21 cellular contexts compared by ENCODE assay signal in genomic region chr2:109429711-109430265, GRCh38.
"Had no signal": no experiment of that assay in that cellular context is flagged by ENCODE, and none has a peak within 500 bp of the region (broad histone marks: within the 10 kb centered on the region; RNA-seq: fewer than 3 reads in every experiment).

No MANE protein-coding gene starts in this region.

- H3K27me3 ChIP-seq: Peyer's patch had no signal

- H3K36me3 ChIP-seq: Peyer's patch had no signal

- ATAC-seq: activated CD8-positive, alpha-beta memory T cell treated with anti-CD3 and anti-CD28 coated beads, Interleukin-2, amount 10 ng/mL, durations not matched to agents 7 days and 5 days had no signal

- H3K4me1 ChIP-seq: Peyer's patch had no signal

- H3K27ac ChIP-seq: Peyer's patch had no signal

- H3K4me3 ChIP-seq: Peyer's patch had no signal

- DNase-seq: activated B cell treated with CpG ODN at 0.5 μM for 24 hours; activated CD4-positive, alpha-beta T cell treated with anti-CD3 and anti-CD28 coated beads for 1 hour; activated CD4-positive, alpha-beta T cell treated with anti-CD3 and anti-CD28 coated beads, Interleukin-2, amount 10 ng/mL, durations not matched to agents 24 days and 14 days; activated CD4-positive, alpha-beta T cell treated with anti-CD3 and anti-CD28 coated beads, Interleukin-2, amount 50 U/mL, for 48 hours; activated CD8-positive, alpha-beta memory T cell treated with anti-CD3 and anti-CD28 coated beads, Interleukin-2, amount 10 ng/mL, durations not matched to agents 7 days and 5 days; activated gamma-delta T cell treated with Interleukin-2 at 50 U/mL for 16 hours; activated naive CD4-positive, alpha-beta T cell treated with anti-CD3 and anti-CD28 coated beads, Interleukin-2, amount 10 ng/mL, durations not matched to agents 7 days and 5 days; activated naive CD8-positive, alpha-beta T cell treated with anti-CD3 and anti-CD28 coated beads for 36 hours; activated T-cell treated with anti-CD3 and anti-CD28 coated beads, Interleukin-2, amount 50 U/mL, for 24 hours; IMR-90; Kasumi-1; KBM-7; NCI-H1417; NCI-H2029 treated with DMSO at 0.1 percent for 48 hours; NCI-H345; NCI-H510A; NCI-H526 treated with DMSO at 0.1 percent for 48 hours; NK-92 treated with Interleukin-12 subunit alpha and Interleukin-12 subunit beta, amount 100 ng/mL, for 24 hours; OCI-M1; SHP77 treated with DMSO at 0.1 percent for 48 hours had no signal

- H3K9me3 ChIP-seq: Peyer's patch had no signal
